8 cellular contexts compared by ENCODE assay signal in genomic region chr11:9601041-9601875, GRCh38. TPM values are rescaled to one million over a fixed set of nuclear protein-coding genes. Genes with fewer than 3 reads are reported as not detected.
DNase-seq lines count a peak whose midpoint lies in the region; ATAC-seq and TF ChIP-seq lines count a peak whose summit lies in the region.

No MANE protein-coding gene starts in this region.

- DNase-seq in NT2/D1 (ENCODE audit: low read depth, low spot score): peak; percentile 70
- peak; percentile 63 for DNase-seq in activated T-cell treated with anti-CD3 and anti-CD28 coated beads, Interleukin-2, amount 50 U/mL, for 24 hours
- DNase-seq in left cardiac atrium: no peak
- DNase-seq in stimulated activated CD4-positive, alpha-beta T cell treated with anti-CD3 and anti-CD28 coated beads, Interleukin-2, amount 100 ng/mL, for 24 hours: peak; percentile 66 to 67
- DNase-seq in omental fat pad (ENCODE audit: low spot score): no peak
- DNase-seq in MG63: no peak

- no peaks in the 10 kb centered on the region for H3K27me3 Mint-ChIP-seq in activated T-cell treated with anti-CD3 and anti-CD28 coated beads, Interleukin-2, amount 50 U/mL, for 24 hours

- peaks cover 32% of the 10 kb centered on the region for H3K4me1 Mint-ChIP-seq in activated T-cell treated with anti-CD3 and anti-CD28 coated beads, Interleukin-2, amount 50 U/mL, for 24 hours (ENCODE audit: low read depth)

- H3K4me3 Mint-ChIP-seq in activated T-cell treated with anti-CD3 and anti-CD28 coated beads, Interleukin-2, amount 50 U/mL, for 24 hours: peak overlapping the region; percentile 69

- no peaks in the 10 kb centered on the region for H3K36me3 Mint-ChIP-seq in activated T-cell treated with anti-CD3 and anti-CD28 coated beads, Interleukin-2, amount 50 U/mL, for 24 hours (ENCODE audit: low read depth)

- peak; percentile 82 for ATAC-seq in GM18870 (IDR thresholded peaks at IDR 0.05; ENCODE audit: unreplicated experiment)
- ATAC-seq in HG02840 (IDR thresholded peaks at IDR 0.05; ENCODE audit: low FRiP score, unreplicated experiment): peak; percentile 77
- ATAC-seq in left cardiac atrium: peak; percentile 59 to 78
- no peak for ATAC-seq in omental fat pad (ENCODE audit: low FRiP score)

- H3K36me3 ChIP-seq in NT2/D1 (ENCODE audit: insufficient read depth, insufficient read length, low read length) (no peaks in the 10 kb centered on the region), MG63 (no peaks in the 10 kb centered on the region)

- no peak for TF ChIP-seq CTCF in omental fat pad (IDR thresholded peaks at IDR 0.05)

- H3K4me3 ChIP-seq in NT2/D1 (ENCODE audit: insufficient read length, low read depth) (no peak overlapping the region), MG63 (no peak overlapping the region)

- H3K9me3 ChIP-seq in NT2/D1 (ENCODE audit: insufficient read depth, low read length) (no peaks in the 10 kb centered on the region), MG63 (no peaks in the 10 kb centered on the region)

- H3K9ac ChIP-seq in NT2/D1 (ENCODE audit: insufficient read length, low read depth): peak overlapping the region; percentile 39

- intact Hi-C loops in left cardiac atrium (cut with DNase I): no loop called here

- H3K4me1 ChIP-seq in NT2/D1 (ENCODE audit: insufficient read depth, insufficient read length): peaks cover 4% of the 10 kb centered on the region

- H3K27ac Mint-ChIP-seq in activated T-cell treated with anti-CD3 and anti-CD28 coated beads, Interleukin-2, amount 50 U/mL, for 24 hours: peak overlapping the region; percentile 92

- H3K9me3 Mint-ChIP-seq in activated T-cell treated with anti-CD3 and anti-CD28 coated beads, Interleukin-2, amount 50 U/mL, for 24 hours: no peaks in the 10 kb centered on the region

- H3K27me3 ChIP-seq in NT2/D1 (ENCODE audit: insufficient read depth, insufficient read length): no peaks in the 10 kb centered on the region
- H3K27me3 ChIP-seq in MG63: no peaks in the 10 kb centered on the region

RNA-seq across cellular contexts. Expression of gene WEE1, which starts 27.8 kb away (rescaled TPM):
- total RNA-seq in left cardiac atrium (10 to 100 TPM; 25.3 to 53.7 TPM), omental fat pad (10 to 100 TPM; 17.7 to 43.0 (median 26.3) TPM)
- 34.8 and 35.6 TPM in 2 replicates for total RNA-seq in MG63 (2014; rRNA removed; shearing (Covaris generic); ENCODE audit: low replicate concordance)

Comparison
In these comparisons a context has a peak if more than half of its experiments do, and no peak if none do; other contexts are left out.
1. DNase-seq: peak in NT2/D1 (single experiment), activated T-cell treated with anti-CD3 and anti-CD28 coated beads, Interleukin-2, amount 50 U/mL, for 24 hours (single experiment) and stimulated activated CD4-positive, alpha-beta T cell treated with anti-CD3 and anti-CD28 coated beads, Interleukin-2, amount 100 ng/mL, for 24 hours (2 of 2); none in left cardiac atrium (single experiment), omental fat pad (single experiment) and MG63 (single experiment).